8 cellular contexts compared by ENCODE assay signal in genomic region chr9:88388203-88388885, GRCh38. TPM values are rescaled to one million over a fixed set of nuclear protein-coding genes. Genes with fewer than 3 reads are reported as not detected.
DNase-seq lines count a peak whose midpoint lies in the region; ATAC-seq and TF ChIP-seq lines count a peak whose summit lies in the region.

Gene SPIN1, plus strand, starts transcription at chr9:88388444. Its CDS starts 38,096 bp downstream, at chr9:88426540.

- H3K79me2 ChIP-seq in ACC112 (ENCODE audit: control insufficient read depth, insufficient read depth, low read length, unreplicated experiment), result peaks cover 41% of the 10 kb centered on the region

- H3K4me1 Mint-ChIP-seq in central memory CD8-positive, alpha-beta T cell, result peaks cover 19% of the 10 kb centered on the region

- TF ChIP-seq CTCF in kidney epithelial cell (IDR thresholded peaks at IDR 0.05; ENCODE audit: insufficient read depth, low read length, poor library complexity, severe bottlenecking), result no peak

- peak; percentile 82 for ATAC-seq in GM18517 (IDR thresholded peaks at IDR 0.05; ENCODE audit: unreplicated experiment)
- peak; percentile 85 for ATAC-seq in HG03025 (IDR thresholded peaks at IDR 0.05; ENCODE audit: low FRiP score, unreplicated experiment)
- ATAC-seq in activated CD4-positive, CD25-positive, alpha-beta regulatory T cell treated with anti-CD3 and anti-CD28 coated beads, Interleukin-2, amount 50 U/mL, for 24 hours, result peak; percentile 86 to 87
- peak; percentile 77 for ATAC-seq in central memory CD8-positive, alpha-beta T cell (replicated peaks; ENCODE audit: extremely low read depth, poor library complexity, severe bottlenecking)

- H3K27ac Mint-ChIP-seq in central memory CD8-positive, alpha-beta T cell (ENCODE audit: low read depth), result peak within 1 kb of the TSS; percentile 89

- H3K4me3 ChIP-seq in ACC112 (ENCODE audit: low read depth, low read length), result peak within 1 kb of the TSS; percentile 99
- H3K4me3 ChIP-seq in kidney epithelial cell (ENCODE audit: low read depth, low read length), result peak within 1 kb of the TSS; percentile 79

- no peaks in the 10 kb centered on the region for H3K9me3 Mint-ChIP-seq in central memory CD8-positive, alpha-beta T cell

- H2AFZ ChIP-seq in ACC112 (ENCODE audit: low read length, unreplicated experiment), result peak within 1 kb of the TSS; percentile 100

- H3K4me1 ChIP-seq in ACC112 (ENCODE audit: control insufficient read depth, insufficient read depth, low read length, unreplicated experiment), result peaks cover 23% of the 10 kb centered on the region

- no peaks in the 10 kb centered on the region for H3K27me3 Mint-ChIP-seq in central memory CD8-positive, alpha-beta T cell

- peaks cover 20% of the 10 kb centered on the region for H3K36me3 Mint-ChIP-seq in central memory CD8-positive, alpha-beta T cell (ENCODE audit: insufficient read depth)

- peak within 1 kb of the TSS; percentile 92 for H3K4me3 Mint-ChIP-seq in central memory CD8-positive, alpha-beta T cell

- H3K36me3 ChIP-seq in ACC112 (ENCODE audit: insufficient read depth, low read length) (no peaks in the 10 kb centered on the region), kidney epithelial cell (ENCODE audit: control insufficient read depth, insufficient read depth, low read length) (no peaks in the 10 kb centered on the region)

- H3K27me3 ChIP-seq in ACC112 (ENCODE audit: insufficient read depth, low read length) (no peaks in the 10 kb centered on the region), kidney epithelial cell (ENCODE audit: control insufficient read depth, insufficient read depth, low read length) (no peaks in the 10 kb centered on the region)

- DNase-seq in NCI-H2171 (lab: John Stamatoyannopoulos, UW), result peak; percentile 73
- peak; percentile 71 to 75 for DNase-seq in central memory CD8-positive, alpha-beta T cell (ENCODE audit: low spot score in 2 of 2)
- DNase-seq in kidney epithelial cell (ENCODE audit: low read depth), result no peak
- DNase-seq in stimulated activated CD4-positive, alpha-beta T cell treated with anti-CD3 and anti-CD28 coated beads, Interleukin-15, amount 100 ng/mL, for 48 hours (ENCODE audit: low read depth in 2 of 2), result peak; percentile 59 to 80

- peak within 1 kb of the TSS; percentile 61 for H3K27ac ChIP-seq in ACC112 (ENCODE audit: low read depth, low read length)

RNA-seq across cellular contexts. Expression of gene SPIN1, which starts in this region (rescaled TPM):
- 93.0 and 100 TPM in 2 replicates for total RNA-seq in kidney epithelial cell
